In the genomic region with DNA sequence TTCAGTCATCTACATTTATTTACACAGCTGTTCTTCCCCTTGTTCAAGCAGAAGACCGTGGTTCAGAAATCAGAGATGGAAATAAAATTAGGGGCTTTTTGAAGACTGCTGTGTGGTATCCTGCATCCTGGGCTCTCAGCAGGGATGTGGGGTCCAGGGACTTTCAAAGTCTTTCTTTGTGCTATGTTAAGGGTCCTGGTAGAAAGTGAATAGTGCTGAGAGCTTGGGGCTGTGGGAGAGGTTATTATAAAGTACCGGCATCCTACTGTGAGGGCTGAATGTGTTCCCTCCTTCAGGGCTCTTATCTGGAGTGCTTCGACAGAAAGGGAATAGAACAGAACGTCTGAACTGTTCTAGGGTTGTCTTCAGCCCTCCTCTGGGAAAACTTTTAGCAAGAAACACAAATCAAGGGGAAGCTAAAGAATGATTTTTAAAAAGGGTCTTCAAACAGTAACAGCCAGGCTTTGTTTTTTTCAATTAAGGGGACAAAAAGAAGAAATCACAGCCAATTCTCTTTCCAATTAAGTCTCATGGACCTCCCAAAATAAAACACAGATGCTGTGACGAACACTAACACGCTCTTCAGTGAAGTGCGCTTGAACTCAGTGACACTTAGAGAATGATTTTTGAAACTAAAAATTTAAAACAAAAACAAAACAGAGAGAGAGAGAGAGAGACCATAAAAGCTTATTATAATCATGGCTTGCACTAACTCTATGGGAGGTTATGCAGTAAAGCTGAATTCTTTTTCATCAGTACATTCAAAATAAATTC, we compare ENCODE assay signal across 18 cellular contexts. TPM values are rescaled to one million over a fixed set of nuclear protein-coding genes. Genes with fewer than 3 reads are reported as not detected.
DNase-seq lines count a peak whose midpoint lies in the region; ATAC-seq, FAIRE-seq and TF ChIP-seq lines count a peak whose summit lies in the region.
"Had no signal": no experiment of that assay in that cellular context is flagged by ENCODE, and none has a peak within 500 bp of the region (broad histone marks: within the 10 kb centered on the region; RNA-seq: fewer than 3 reads in every experiment).

No MANE protein-coding gene starts in this region.

- H3K27ac ChIP-seq in HEK293 (ENCODE audit: extremely low read depth, low read depth, low read length): no peak overlapping the region
- peak overlapping the region; percentile 11 for H3K27ac ChIP-seq in neural progenitor cell
- H3K27ac ChIP-seq: left lung, spleen, thyroid gland had no signal

- H3K79me2 ChIP-seq in neural progenitor cell (ENCODE audit: low read depth): no peaks in the 10 kb centered on the region

- peak overlapping the region; percentile 13 for H3K4me2 ChIP-seq in neural progenitor cell

- peaks cover 7% of the 10 kb centered on the region for H3K4me1 ChIP-seq in HEK293 (ENCODE audit: control insufficient read depth, insufficient read depth, low read length)
- peaks cover 15% of the 10 kb centered on the region for H3K4me1 ChIP-seq in neural progenitor cell
- H3K4me1 ChIP-seq: left lung, thyroid gland had no signal

- H3K27me3 Mint-ChIP-seq in neural progenitor cell (ENCODE audit: insufficient read depth, low read depth): peaks cover 6% of the 10 kb centered on the region

- no peaks in the 10 kb centered on the region for H3K36me3 Mint-ChIP-seq in neural progenitor cell
- H3K36me3 Mint-ChIP-seq: stimulated activated effector memory CD8-positive, alpha-beta T cell treated with anti-CD3 and anti-CD28 coated beads, Interleukin-12 subunit alpha, Interleukin-12 subunit beta, amount 100 ng/mL, for 72 hours had no signal

- no peak for ATAC-seq in GM18519 (IDR thresholded peaks at IDR 0.05; ENCODE audit: low FRiP score, unreplicated experiment)
- ATAC-seq: activated T-helper 17 cell treated with anti-CD3 and anti-CD28 coated beads, Interleukin-2, amount 50 U/mL, for 72 hours; left lung; stimulated activated effector memory CD8-positive, alpha-beta T cell treated with anti-CD3 and anti-CD28 coated beads, Interleukin-12 subunit alpha, Interleukin-12 subunit beta, amount 100 ng/mL, for 72 hours had no signal

- CTCF ChIA-PET in HEK293 (lab: Yijun Ruan, JAX): interaction anchor here (1.8 kb wide), 2 partner anchors 10 to 105 kb away, joined by 5 read pairs; no protein-coding TSS in a partner anchor

- peak overlapping the region; percentile 53 for H3K4me3 Mint-ChIP-seq in neural progenitor cell
- H3K4me3 Mint-ChIP-seq: activated T-helper 17 cell treated with anti-CD3 and anti-CD28 coated beads, Interleukin-2, amount 50 U/mL, for 72 hours; stimulated activated effector memory CD8-positive, alpha-beta T cell treated with anti-CD3 and anti-CD28 coated beads, Interleukin-12 subunit alpha, Interleukin-12 subunit beta, amount 100 ng/mL, for 72 hours had no signal

- H3K27me3 ChIP-seq in neural progenitor cell: no peaks in the 10 kb centered on the region
- H3K27me3 ChIP-seq: left lung, spleen, thyroid gland had no signal

- no peaks in the 10 kb centered on the region for H4K20me1 ChIP-seq in neural progenitor cell (ENCODE audit: low read depth)

- TF ChIP-seq CTCF in HEK293 (tag by site-specific recombination; IDR thresholded peaks at IDR 0.05) (no peak), neural progenitor cell (IDR thresholded peaks at IDR 0.05) (no peak)

- FAIRE-seq in endometrium (lab: Jason Lieb, UNC): peak; percentile 68

- DNase-seq in NCI-H345 treated with DMSO at 0.1 percent for 48 hours (lab: John Stamatoyannopoulos, UW; ENCODE audit: unreplicated experiment) (peak; percentile 48), neural progenitor cell (ENCODE audit: low spot score) (peak; percentile 50), NK-92 (lab: John Stamatoyannopoulos, UW; ENCODE audit: unreplicated experiment) (no peak), germinal center (ENCODE audit: low spot score) (no peak)
- DNase-seq in stimulated activated naive CD4-positive, alpha-beta T cell (lab: John Stamatoyannopoulos, UW): no peak
- DNase-seq: activated CD4-positive, CD25-positive, alpha-beta regulatory T cell; KG1; left lung; posterior cingulate gyrus; SIG-M5; spleen; thyroid gland had no signal

- H3K9ac ChIP-seq in neural progenitor cell: no peak overlapping the region

- H3K4me3 ChIP-seq in HEK293 (ENCODE audit: low read depth, low read length) (no peak overlapping the region), neural progenitor cell (no peak overlapping the region)
- H3K4me3 ChIP-seq: left lung, spleen, thyroid gland had no signal

- peaks cover 2% of the 10 kb centered on the region for H3K9me3 Mint-ChIP-seq in neural progenitor cell
- H3K9me3 Mint-ChIP-seq: activated T-helper 17 cell treated with anti-CD3 and anti-CD28 coated beads, Interleukin-2, amount 50 U/mL, for 72 hours; stimulated activated effector memory CD8-positive, alpha-beta T cell treated with anti-CD3 and anti-CD28 coated beads, Interleukin-12 subunit alpha, Interleukin-12 subunit beta, amount 100 ng/mL, for 72 hours had no signal

- POLR2A ChIA-PET in HEK293 (lab: Yijun Ruan, JAX): no interaction called here

- H3K4me1 Mint-ChIP-seq in neural progenitor cell: peaks cover 26% of the 10 kb centered on the region
- H3K4me1 Mint-ChIP-seq: activated T-helper 17 cell treated with anti-CD3 and anti-CD28 coated beads, Interleukin-2, amount 50 U/mL, for 72 hours; stimulated activated effector memory CD8-positive, alpha-beta T cell treated with anti-CD3 and anti-CD28 coated beads, Interleukin-12 subunit alpha, Interleukin-12 subunit beta, amount 100 ng/mL, for 72 hours had no signal

- H3K36me3 ChIP-seq in HEK293 (ENCODE audit: control insufficient read depth in 2 of 2, insufficient read depth in 1 of 2, low read length in 2 of 2) (no peaks in the 10 kb centered on the region), neural progenitor cell (no peaks in the 10 kb centered on the region)
- H3K36me3 ChIP-seq: left lung, spleen, thyroid gland had no signal

- no peak overlapping the region for H2AFZ ChIP-seq in neural progenitor cell (replicated peaks)

- H3K27ac Mint-ChIP-seq in neural progenitor cell: peak overlapping the region; percentile 90
- H3K27ac Mint-ChIP-seq: activated T-helper 17 cell treated with anti-CD3 and anti-CD28 coated beads, Interleukin-2, amount 50 U/mL, for 72 hours; stimulated activated effector memory CD8-positive, alpha-beta T cell treated with anti-CD3 and anti-CD28 coated beads, Interleukin-12 subunit alpha, Interleukin-12 subunit beta, amount 100 ng/mL, for 72 hours had no signal

- no peaks in the 10 kb centered on the region for H3K9me3 ChIP-seq in HEK293 (ENCODE audit: control insufficient read depth, insufficient read depth, low read depth, low read length)
- H3K9me3 ChIP-seq in neural progenitor cell (ENCODE audit: low read depth): no peaks in the 10 kb centered on the region
- H3K9me3 ChIP-seq: left lung, spleen, thyroid gland had no signal

- peaks cover 19% of the 10 kb centered on the region for H3F3A ChIP-seq in neural progenitor cell (ENCODE audit: low read depth)

TF ChIP-seq in HEK293, 187 proteins besides CTCF, POLR2A, EP300 and RAD21:
- TF ChIP-seq KLF7 (tag by site-specific recombination; IDR thresholded peaks at IDR 0.05; ENCODE audit: borderline replicate concordance) (no peak), ZBTB8A (tag by site-specific recombination; IDR thresholded peaks at IDR 0.05) (0 out of 2 replicates have a peak, but pooled peaks have one; percentile 26), ZNF335 (tag by site-specific recombination; conservative IDR thresholded peaks at IDR 0.05) (0 out of 2 replicates have a peak, but pooled peaks have one; percentile 7), ZNF785 (tag by site-specific recombination; IDR thresholded peaks at IDR 0.05) (no peak), ZIC2 (tag by site-specific recombination; IDR thresholded peaks at IDR 0.05) (peak; percentile 92)
- TF ChIP-seq, protein P1, sequence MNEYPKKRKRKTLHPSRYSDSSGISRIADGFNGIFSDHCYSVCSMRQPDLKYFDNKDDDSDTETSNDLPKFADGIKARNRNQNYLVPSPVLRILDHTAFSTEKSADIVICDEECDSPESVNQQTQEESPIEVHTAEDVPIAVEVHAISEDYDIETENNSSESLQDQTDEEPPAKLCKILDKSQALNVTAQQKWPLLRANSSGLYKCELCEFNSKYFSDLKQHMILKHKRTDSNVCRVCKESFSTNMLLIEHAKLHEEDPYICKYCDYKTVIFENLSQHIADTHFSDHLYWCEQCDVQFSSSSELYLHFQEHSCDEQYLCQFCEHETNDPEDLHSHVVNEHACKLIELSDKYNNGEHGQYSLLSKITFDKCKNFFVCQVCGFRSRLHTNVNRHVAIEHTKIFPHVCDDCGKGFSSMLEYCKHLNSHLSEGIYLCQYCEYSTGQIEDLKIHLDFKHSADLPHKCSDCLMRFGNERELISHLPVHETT (tag by site-specific recombination; IDR thresholded peaks at IDR 0.05): no peak

RNA-seq across cellular contexts. Expression of a gene that starts 15.7 kb away (rescaled TPM):
- total RNA-seq in neural progenitor cell (ENCODE audit: low replicate concordance): 6.7 and 8.5 TPM in 2 replicates
- total RNA-seq: T-helper 2 cell treated with Interferon-gamma antibody and Interleukin-4, amounts not matched to agents 100 ng/mL and 5 ng/mL, for 36 hours had no signal

Comparison
In these comparisons a context has a peak if more than half of its experiments do, and no peak if none do; other contexts are left out.
1. DNase-seq: peak in NCI-H345 treated with DMSO at 0.1 percent for 48 hours (single experiment) and neural progenitor cell (single experiment); none in NK-92 (single experiment), germinal center (single experiment) and stimulated activated naive CD4-positive, alpha-beta T cell (0 of 6).